10 cellular contexts compared by ENCODE assay signal in the genomic region with DNA sequence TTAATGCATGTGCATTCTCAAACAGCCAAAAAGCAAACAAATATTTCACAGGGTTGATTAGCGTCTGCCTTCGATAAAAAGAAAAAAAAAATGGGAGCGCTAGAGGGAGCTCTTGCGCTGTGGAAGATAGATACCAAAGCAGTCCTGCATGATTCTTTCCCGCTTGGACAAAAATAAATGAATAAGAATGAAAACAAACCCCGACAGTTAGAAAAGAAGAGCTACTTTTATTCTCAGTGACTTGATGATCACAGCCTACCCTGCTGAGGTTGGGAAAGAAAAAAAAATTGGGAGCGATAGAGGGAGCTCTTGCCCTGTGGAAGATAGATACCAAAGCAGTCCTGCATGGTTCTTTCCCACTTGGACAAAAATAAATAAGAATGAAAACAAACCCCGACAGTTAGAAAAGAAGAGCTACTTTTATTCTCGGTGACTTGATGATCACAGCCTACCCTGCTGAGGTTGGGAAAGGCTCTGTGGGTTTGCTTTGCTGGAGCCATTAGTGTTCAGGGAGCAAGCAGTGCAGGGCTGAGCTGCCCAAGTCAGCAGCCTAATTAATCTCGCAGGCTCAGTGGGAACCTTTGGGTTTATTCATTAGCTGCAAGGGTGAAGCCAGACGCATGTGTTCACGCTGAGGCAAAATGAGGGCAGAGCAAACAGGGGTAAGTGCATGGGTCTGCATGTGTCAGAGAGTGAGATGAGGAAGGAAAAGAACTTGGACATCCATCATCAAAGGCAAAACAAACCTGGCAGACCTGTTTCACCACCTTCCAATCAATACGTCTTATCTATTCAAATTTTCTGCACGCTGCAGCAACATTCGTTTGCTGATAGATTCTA.
DNase-seq lines count a peak whose midpoint lies in the region; ATAC-seq and TF ChIP-seq lines count a peak whose summit lies in the region.
"Had no signal": no experiment of that assay in that cellular context is flagged by ENCODE, and none has a peak within 500 bp of the region (broad histone marks: within the 10 kb centered on the region; RNA-seq: fewer than 3 reads in every experiment).

No MANE protein-coding gene starts in this region.

- POLR2A ChIA-PET in CD4-positive, alpha-beta memory T cell (lab: Charles Lee; ENCODE audit: partially characterized antibody), result no interaction called here
- POLR2A ChIA-PET in activated CD4-positive, alpha-beta memory T cell treated with anti-CD3 and anti-CD28 coated beads, Interleukin-2, amount 10 ng/mL, durations not matched to agents 7 days and 5 days (lab: Charles Lee), result interaction anchor here (0.7 kb wide), 1 partner anchor 601 kb away, joined by 4 read pairs; no protein-coding TSS in a partner anchor

- H3K4me1 Mint-ChIP-seq in CD4-positive, alpha-beta memory T cell, result peaks cover 0 to 9% (median 2%) of the 10 kb centered on the region in 4 donors
- H3K4me1 Mint-ChIP-seq in endothelial cell (ENCODE audit: unreplicated experiment), result no peaks in the 10 kb centered on the region
- peaks cover 5% of the 10 kb centered on the region for H3K4me1 Mint-ChIP-seq in osteocyte (ENCODE audit: unreplicated experiment)
- no peaks in the 10 kb centered on the region for H3K4me1 Mint-ChIP-seq in activated CD4-positive, alpha-beta memory T cell treated with anti-CD3 and anti-CD28 coated beads, Interleukin-2, amount 10 ng/mL, durations not matched to agents 7 days and 5 days

- peaks cover 0 to 2% (median 0%) of the 10 kb centered on the region in 8 donors for H3K9me3 Mint-ChIP-seq in CD4-positive, alpha-beta memory T cell
- H3K9me3 Mint-ChIP-seq in endothelial cell (ENCODE audit: unreplicated experiment) (no peaks in the 10 kb centered on the region), osteocyte (ENCODE audit: unreplicated experiment) (no peaks in the 10 kb centered on the region)
- no peaks in the 10 kb centered on the region for H3K9me3 Mint-ChIP-seq in activated CD4-positive, alpha-beta memory T cell treated with anti-CD3 and anti-CD28 coated beads, Interleukin-2, amount 10 ng/mL, durations not matched to agents 7 days and 5 days

- DNase-seq in CD4-positive, alpha-beta memory T cell, result peak in 3 of 5 donors; percentile 6 to 13 (median 9)
- DNase-seq in NCI-H460 (ENCODE audit: extremely low read depth, low read depth) (peak; percentile 12), endothelial cell (ENCODE audit: low spot score) (peak; percentile 6), osteocyte (ENCODE audit: extremely low spot score, unreplicated experiment) (no peak)
- DNase-seq in activated CD4-positive, alpha-beta memory T cell treated with anti-CD3 and anti-CD28 coated beads, Interleukin-2, amount 10 ng/mL, durations not matched to agents 7 days and 5 days, result no peak
- DNase-seq: naive B cell had no signal

- H3K27me3 Mint-ChIP-seq in CD4-positive, alpha-beta memory T cell, result peaks cover 0 to 4% of the 10 kb centered on the region in 2 donors
- H3K27me3 Mint-ChIP-seq in endothelial cell (ENCODE audit: unreplicated experiment), result no peaks in the 10 kb centered on the region
- H3K27me3 Mint-ChIP-seq in osteocyte (ENCODE audit: unreplicated experiment), result peaks cover 21% of the 10 kb centered on the region
- H3K27me3 Mint-ChIP-seq in activated CD4-positive, alpha-beta memory T cell treated with anti-CD3 and anti-CD28 coated beads, Interleukin-2, amount 10 ng/mL, durations not matched to agents 7 days and 5 days, result no peaks in the 10 kb centered on the region

- peak; percentile 46 for TF ChIP-seq CTCF in endothelial cell (IDR thresholded peaks at IDR 0.05; ENCODE audit: unreplicated experiment)
- TF ChIP-seq CTCF in osteocyte (IDR thresholded peaks at IDR 0.05), result peak; percentile 74

- H3K4me3 Mint-ChIP-seq in CD4-positive, alpha-beta memory T cell, result peak overlapping the region in 4 of 8 donors; percentile 60 to 72 (median 67)
- H3K4me3 Mint-ChIP-seq in endothelial cell (ENCODE audit: unreplicated experiment), result peak overlapping the region; percentile 25
- H3K4me3 Mint-ChIP-seq in osteocyte (ENCODE audit: unreplicated experiment), result no peak overlapping the region
- no peak overlapping the region for H3K4me3 Mint-ChIP-seq in activated CD4-positive, alpha-beta memory T cell treated with anti-CD3 and anti-CD28 coated beads, Interleukin-2, amount 10 ng/mL, durations not matched to agents 7 days and 5 days

- no peak overlapping the region for H3K27ac ChIP-seq in CD4-positive, alpha-beta memory T cell (ENCODE audit: low read depth, low read length)
- H3K27ac ChIP-seq: SJSA1 had no signal

- H3K27ac Mint-ChIP-seq in CD4-positive, alpha-beta memory T cell, result no peak overlapping the region
- no peak overlapping the region for H3K27ac Mint-ChIP-seq in endothelial cell (ENCODE audit: unreplicated experiment)
- no peak overlapping the region for H3K27ac Mint-ChIP-seq in osteocyte (ENCODE audit: unreplicated experiment)
- H3K27ac Mint-ChIP-seq in activated CD4-positive, alpha-beta memory T cell treated with anti-CD3 and anti-CD28 coated beads, Interleukin-2, amount 10 ng/mL, durations not matched to agents 7 days and 5 days, result no peak overlapping the region
- H3K27ac Mint-ChIP-seq: naive B cell had no signal

- intact Hi-C loops in CD4-positive, alpha-beta memory T cell (cut with micrococcal nuclease), result no loop called here

- no peaks in the 10 kb centered on the region for H3K9me3 ChIP-seq in CD4-positive, alpha-beta memory T cell (ENCODE audit: control insufficient read depth in 1 of 2, low read length in 2 of 2)
- H3K9me3 ChIP-seq: SJSA1 had no signal

- ATAC-seq in GM18870 (IDR thresholded peaks at IDR 0.05; ENCODE audit: unreplicated experiment) (peak; percentile 45), GM19452 (IDR thresholded peaks at IDR 0.05; ENCODE audit: unreplicated experiment) (no peak), GM21381 (IDR thresholded peaks at IDR 0.05; ENCODE audit: unreplicated experiment) (no peak)

- H3K4me3 ChIP-seq in CD4-positive, alpha-beta memory T cell (ENCODE audit: low read length in 2 of 2), result no peak overlapping the region
- H3K4me3 ChIP-seq: SJSA1 had no signal

- CTCF ChIA-PET in CD4-positive, alpha-beta memory T cell (lab: Charles Lee; ENCODE audit: partially characterized antibody), result interaction anchor here (0.8 to 2.1 kb wide), 4 partner anchors 10 to 22 kb away, joined by 3 to 8 read pairs (median 4); no protein-coding TSS in a partner anchor
- CTCF ChIA-PET in activated CD4-positive, alpha-beta memory T cell treated with anti-CD3 and anti-CD28 coated beads, Interleukin-2, amount 10 ng/mL, durations not matched to agents 7 days and 5 days (lab: Charles Lee), result interaction anchor here (1.3 to 1.5 kb wide), 2 partner anchors 16 to 21 kb away, joined by 3 read pairs; no protein-coding TSS in a partner anchor

- no peaks in the 10 kb centered on the region for H3K36me3 Mint-ChIP-seq in CD4-positive, alpha-beta memory T cell
- H3K36me3 Mint-ChIP-seq in endothelial cell (ENCODE audit: low read depth, unreplicated experiment) (no peaks in the 10 kb centered on the region), osteocyte (ENCODE audit: unreplicated experiment) (no peaks in the 10 kb centered on the region)
- no peaks in the 10 kb centered on the region for H3K36me3 Mint-ChIP-seq in activated CD4-positive, alpha-beta memory T cell treated with anti-CD3 and anti-CD28 coated beads, Interleukin-2, amount 10 ng/mL, durations not matched to agents 7 days and 5 days (ENCODE audit: low read depth)
- H3K36me3 Mint-ChIP-seq: naive B cell had no signal

- no peaks in the 10 kb centered on the region for H3K27me3 ChIP-seq in CD4-positive, alpha-beta memory T cell (ENCODE audit: insufficient read depth, low read length)
- H3K27me3 ChIP-seq: SJSA1 had no signal

- no peaks in the 10 kb centered on the region for H3K4me1 ChIP-seq in CD4-positive, alpha-beta memory T cell (ENCODE audit: insufficient read depth, low read length)
- H3K4me1 ChIP-seq: SJSA1 had no signal

- no peaks in the 10 kb centered on the region for H3K36me3 ChIP-seq in CD4-positive, alpha-beta memory T cell (ENCODE audit: insufficient read depth, low read length)
- H3K36me3 ChIP-seq: SJSA1 had no signal

Comparison
In these comparisons a context has a peak if more than half of its experiments do, and no peak if none do; other contexts are left out.
1. DNase-seq: peak in CD4-positive, alpha-beta memory T cell (3 of 5), NCI-H460 (single experiment) and endothelial cell (single experiment); none in osteocyte (single experiment) and activated CD4-positive, alpha-beta memory T cell treated with anti-CD3 and anti-CD28 coated beads, Interleukin-2, amount 10 ng/mL, durations not matched to agents 7 days and 5 days (single experiment).